30 cellular contexts compared by ENCODE assay signal in the genomic region with DNA sequence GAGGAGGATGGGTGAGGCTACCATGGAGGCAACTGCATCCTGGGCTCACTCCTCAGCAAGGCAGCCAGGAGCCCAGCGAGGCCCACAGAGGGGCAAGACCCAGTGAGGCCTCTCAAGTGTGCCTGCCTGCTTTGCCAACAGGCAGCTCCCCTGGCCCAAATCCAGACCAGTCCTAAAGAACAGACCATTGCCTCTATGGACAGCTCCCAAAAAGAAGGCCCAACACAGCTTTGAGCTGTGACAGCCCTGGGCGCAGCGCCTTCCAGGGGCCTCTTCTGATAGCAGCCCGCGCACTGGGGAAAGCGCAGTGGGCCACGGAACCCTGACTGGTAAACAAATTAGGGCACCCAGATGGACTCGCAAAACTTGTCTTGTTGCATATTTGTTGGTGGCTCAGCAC.
"Had no signal": no experiment of that assay in that cellular context is flagged by ENCODE, and none has a peak within 500 bp of the region (broad histone marks: within the 10 kb centered on the region; RNA-seq: fewer than 3 reads in every experiment).

No MANE protein-coding gene starts in this region.

- H3K4me1 ChIP-seq: body of pancreas, prostate gland had no signal

- H3K4me3 Mint-ChIP-seq: activated B cell treated with CpG ODN at 0.5 μM for 24 hours; activated CD8-positive, alpha-beta T cell treated with anti-CD3 and anti-CD28 coated beads for 36 hours; activated naive CD4-positive, alpha-beta T cell treated with anti-CD3 and anti-CD28 coated beads, Interleukin-2, amount 50 U/mL, for 24 hours; activated T-cell treated with anti-CD3 and anti-CD28 coated beads, Interleukin-2, amount 50 U/mL, for 4 hours; activated T-helper 17 cell treated with anti-CD3 and anti-CD28 coated beads, Interleukin-2, amount 50 U/mL, for 72 hours; effector memory CD8-positive, alpha-beta T cell; natural killer cell; stimulated activated memory B cell treated with anti-CD40 and anti-IgM and Interleukin-4, amounts not matched to agents 10 μg/mL and 1 μg/mL and 100 μg/mL, for 72 hours; stimulated activated naive CD8-positive, alpha-beta T cell treated with anti-CD3 and anti-CD28 coated beads, Interleukin-15, amount 100 ng/mL, for 72 hours; T-helper 2 cell treated with Interferon-gamma antibody and Interleukin-4, amounts not matched to agents 5 μg/mL and 100 μg/mL, for 36 hours had no signal

- H3K27ac Mint-ChIP-seq: activated B cell treated with CpG ODN at 0.5 μM for 24 hours; activated CD8-positive, alpha-beta T cell treated with anti-CD3 and anti-CD28 coated beads for 36 hours; activated naive CD4-positive, alpha-beta T cell treated with anti-CD3 and anti-CD28 coated beads, Interleukin-2, amount 50 U/mL, for 24 hours; activated T-helper 17 cell treated with anti-CD3 and anti-CD28 coated beads, Interleukin-2, amount 50 U/mL, for 72 hours; effector memory CD8-positive, alpha-beta T cell; natural killer cell; stimulated activated memory B cell treated with anti-CD40 and anti-IgM and Interleukin-4, amounts not matched to agents 10 μg/mL and 1 μg/mL and 100 μg/mL, for 72 hours; stimulated activated naive CD8-positive, alpha-beta T cell treated with anti-CD3 and anti-CD28 coated beads, Interleukin-15, amount 100 ng/mL, for 72 hours; T-helper 2 cell treated with Interferon-gamma antibody and Interleukin-4, amounts not matched to agents 5 μg/mL and 100 μg/mL, for 36 hours had no signal

- H3K4me1 Mint-ChIP-seq: activated B cell treated with CpG ODN at 0.5 μM for 24 hours; activated naive CD4-positive, alpha-beta T cell treated with anti-CD3 and anti-CD28 coated beads, Interleukin-2, amount 50 U/mL, for 24 hours; activated T-helper 17 cell treated with anti-CD3 and anti-CD28 coated beads, Interleukin-2, amount 50 U/mL, for 72 hours; natural killer cell; stimulated activated memory B cell treated with anti-CD40 and anti-IgM and Interleukin-4, amounts not matched to agents 10 μg/mL and 1 μg/mL and 100 μg/mL, for 72 hours; stimulated activated naive CD8-positive, alpha-beta T cell treated with anti-CD3 and anti-CD28 coated beads, Interleukin-15, amount 100 ng/mL, for 72 hours had no signal

- H3K27me3 ChIP-seq: body of pancreas, gastrocnemius medialis, neutrophil, tibial nerve had no signal

- H3K27ac ChIP-seq: body of pancreas, gastrocnemius medialis, lower lobe of right lung, neutrophil, prostate gland had no signal

- H3K4me2 ChIP-seq: smooth muscle cell had no signal

- H3K36me3 ChIP-seq: neutrophil, prostate gland had no signal

- H3K27me3 Mint-ChIP-seq: activated B cell treated with CpG ODN at 0.5 μM for 24 hours; activated CD8-positive, alpha-beta T cell treated with anti-CD3 and anti-CD28 coated beads for 36 hours; activated naive CD4-positive, alpha-beta T cell treated with anti-CD3 and anti-CD28 coated beads, Interleukin-2, amount 50 U/mL, for 24 hours; activated T-helper 17 cell treated with anti-CD3 and anti-CD28 coated beads, Interleukin-2, amount 50 U/mL, for 72 hours; effector memory CD8-positive, alpha-beta T cell; stimulated activated memory B cell treated with anti-CD40 and anti-IgM and Interleukin-4, amounts not matched to agents 10 μg/mL and 1 μg/mL and 100 μg/mL, for 72 hours; stimulated activated naive CD8-positive, alpha-beta T cell treated with anti-CD3 and anti-CD28 coated beads, Interleukin-15, amount 100 ng/mL, for 72 hours had no signal

- H3K4me3 ChIP-seq: body of pancreas, gastrocnemius medialis, lower lobe of right lung, prostate gland, smooth muscle cell, tibial nerve had no signal

- H3K9me3 Mint-ChIP-seq: activated B cell treated with CpG ODN at 0.5 μM for 24 hours; activated CD8-positive, alpha-beta T cell treated with anti-CD3 and anti-CD28 coated beads for 36 hours; activated naive CD4-positive, alpha-beta T cell treated with anti-CD3 and anti-CD28 coated beads, Interleukin-2, amount 50 U/mL, for 24 hours; activated T-cell treated with anti-CD3 and anti-CD28 coated beads, Interleukin-2, amount 50 U/mL, for 4 hours; activated T-helper 17 cell treated with anti-CD3 and anti-CD28 coated beads, Interleukin-2, amount 50 U/mL, for 72 hours; effector memory CD8-positive, alpha-beta T cell; natural killer cell; stimulated activated memory B cell treated with anti-CD40 and anti-IgM and Interleukin-4, amounts not matched to agents 10 μg/mL and 1 μg/mL and 100 μg/mL, for 72 hours; stimulated activated naive CD8-positive, alpha-beta T cell treated with anti-CD3 and anti-CD28 coated beads, Interleukin-15, amount 100 ng/mL, for 72 hours; T-helper 2 cell treated with Interferon-gamma antibody and Interleukin-4, amounts not matched to agents 5 μg/mL and 100 μg/mL, for 36 hours had no signal

- ATAC-seq: activated CD8-positive, alpha-beta T cell treated with anti-CD3 and anti-CD28 coated beads for 36 hours; activated T-cell treated with anti-CD3 and anti-CD28 coated beads, Interleukin-2, amount 50 U/mL, for 4 hours; activated T-helper 17 cell treated with anti-CD3 and anti-CD28 coated beads, Interleukin-2, amount 50 U/mL, for 72 hours; body of pancreas; effector memory CD8-positive, alpha-beta T cell; gastrocnemius medialis; left colon; natural killer cell; stimulated activated memory B cell treated with anti-CD40 and anti-IgM and Interleukin-4, amounts not matched to agents 10 μg/mL and 1 μg/mL and 100 μg/mL, for 72 hours; stimulated activated naive CD8-positive, alpha-beta T cell treated with anti-CD3 and anti-CD28 coated beads, Interleukin-15, amount 100 ng/mL, for 72 hours had no signal

- H3K36me3 Mint-ChIP-seq: natural killer cell had no signal

- H3K9me3 ChIP-seq: body of pancreas, gastrocnemius medialis, lower lobe of right lung, neutrophil, prostate gland, tibial nerve had no signal

- DNase-seq: activated B cell treated with CpG ODN at 0.5 μM for 24 hours; activated CD4-positive, alpha-beta T cell treated with anti-CD3 and anti-CD28 coated beads, Interleukin-2, amount 50 U/mL, for 1 hour; activated CD8-positive, alpha-beta T cell treated with anti-CD3 and anti-CD28 coated beads for 36 hours; activated T-cell treated with anti-CD3 and anti-CD28 coated beads, Interleukin-2, amount 50 U/mL, for 4 hours; body of pancreas; cerebellar nuclear complex; cortex of kidney; effector memory CD8-positive, alpha-beta T cell; erythroblast; gastrocnemius medialis; glutamatergic neuron; hippocampal formation; left colon; lower lobe of right lung; mesenchymal stem cell; natural killer cell; retina; stimulated activated CD4-positive, alpha-beta T cell treated with anti-CD3 and anti-CD28 coated beads, Interleukin-1b, Interleukin-23, amount 100 ng/mL, for 48 hours; stimulated activated CD4-positive, alpha-beta T cell treated with anti-CD3 and anti-CD28 coated beads, Interleukin-4, amount 100 ng/mL, for 4 hours; stimulated activated CD8-positive, alpha-beta memory T cell treated with anti-CD3 and anti-CD28 coated beads, Interleukin-4, amount 100 ng/mL, for 48 hours; stimulated activated naive CD8-positive, alpha-beta T cell treated with anti-CD3 and anti-CD28 coated beads, Interleukin-15, amount 100 ng/mL, for 72 hours; T-helper 1 cell had no signal
